In genomic region chr11:36689442-36689841, GRCh38 we compare ENCODE assay signal across 8 cellular contexts.
"Had no signal": no experiment of that assay in that cellular context is flagged by ENCODE, and none has a peak within 500 bp of the region (broad histone marks: within the 10 kb centered on the region; RNA-seq: fewer than 3 reads in every experiment).

No MANE protein-coding gene starts in this region.

- H3K27ac ChIP-seq: HL-60, KMS-11 had no signal

- H3K9ac ChIP-seq: KMS-11 had no signal

- FAIRE-seq: HepG2, HTR-8/SVneo had no signal

- DNase-seq: IMR-90, Karpas-422, KBM-7, KG1 had no signal

- ATAC-seq: HepG2 had no signal

- H3K4me2 ChIP-seq: KMS-11 had no signal
